In genomic region chr1:8506447-8506846, GRCh38 we compare ENCODE assay signal across 19 cellular contexts.
"Had no signal": no experiment of that assay in that cellular context is flagged by ENCODE, and none has a peak within 500 bp of the region (broad histone marks: within the 10 kb centered on the region; RNA-seq: fewer than 3 reads in every experiment).

No MANE protein-coding gene starts in this region.

- H3K9me3 ChIP-seq: body of pancreas, heart left ventricle, mucosa of descending colon, transverse colon had no signal

- ATAC-seq: body of pancreas; mucosa of descending colon; natural killer cell; stimulated activated naive B cell treated with anti-CD40 and anti-IgM and Interleukin-4, amounts not matched to agents 10 μg/mL and 1 μg/mL and 100 μg/mL, for 72 hours; T-cell had no signal

- H3K27ac ChIP-seq: body of pancreas, heart left ventricle, SK-N-MC had no signal

- H3K4me3 Mint-ChIP-seq: activated naive CD4-positive, alpha-beta T cell treated with anti-CD3 and anti-CD28 coated beads, Interleukin-2, amount 10 ng/mL, durations not matched to agents 7 days and 5 days; natural killer cell; stimulated activated naive B cell treated with anti-CD40 and anti-IgM and Interleukin-4, amounts not matched to agents 10 μg/mL and 1 μg/mL and 100 μg/mL, for 72 hours; T-cell had no signal

- H3K27me3 ChIP-seq: body of pancreas, heart left ventricle, transverse colon had no signal

- H3K27me3 Mint-ChIP-seq: activated naive CD4-positive, alpha-beta T cell treated with anti-CD3 and anti-CD28 coated beads, Interleukin-2, amount 10 ng/mL, durations not matched to agents 7 days and 5 days; stimulated activated naive B cell treated with anti-CD40 and anti-IgM and Interleukin-4, amounts not matched to agents 10 μg/mL and 1 μg/mL and 100 μg/mL, for 72 hours; T-cell had no signal

- DNase-seq: activated CD4-positive, alpha-beta T cell treated with anti-CD3 and anti-CD28 coated beads for 1 hour; activated CD4-positive, alpha-beta T cell treated with anti-CD3 and anti-CD28 coated beads, Interleukin-2, amount 50 U/mL, for 4 hours; activated naive CD4-positive, alpha-beta T cell treated with anti-CD3 and anti-CD28 coated beads, Interleukin-2, amount 10 ng/mL, durations not matched to agents 7 days and 5 days; activated T-cell treated with anti-CD3 and anti-CD28 coated beads for 4 hours; body of pancreas; cerebellar nuclear complex; effector memory CD4-positive, alpha-beta T cell; foreskin melanocyte; heart left ventricle; mucosa of descending colon; natural killer cell; occipital lobe; stimulated activated CD4-positive, alpha-beta T cell treated with anti-CD3 and anti-CD28 coated beads, Interleukin-2, amount 100 ng/mL, for 48 hours; stimulated activated naive B cell treated with anti-CD40 and anti-IgM and Interleukin-4, amounts not matched to agents 10 μg/mL and 1 μg/mL and 100 μg/mL, for 72 hours; substantia nigra; T-cell; T-helper 9 cell; transverse colon had no signal

- H3K4me1 ChIP-seq: body of pancreas had no signal

- H3K4me3 ChIP-seq: body of pancreas, heart left ventricle, mucosa of descending colon, SK-N-MC, transverse colon had no signal

- H3K9me3 Mint-ChIP-seq: activated naive CD4-positive, alpha-beta T cell treated with anti-CD3 and anti-CD28 coated beads, Interleukin-2, amount 10 ng/mL, durations not matched to agents 7 days and 5 days; natural killer cell; stimulated activated naive B cell treated with anti-CD40 and anti-IgM and Interleukin-4, amounts not matched to agents 10 μg/mL and 1 μg/mL and 100 μg/mL, for 72 hours; T-cell had no signal
